Comparison of ENCODE assay signal across 18 cellular contexts in genomic region chr19:16358456-16358855, GRCh38.
"Had no signal": no experiment of that assay in that cellular context is flagged by ENCODE, and none has a peak within 500 bp of the region (broad histone marks: within the 10 kb centered on the region; RNA-seq: fewer than 3 reads in every experiment).

No MANE protein-coding gene starts in this region.

- H3K4me1 ChIP-seq: adrenal gland had no signal

- ATAC-seq: activated naive CD4-positive, alpha-beta T cell treated with anti-CD3 and anti-CD28 coated beads, Interleukin-2, amount 50 U/mL, for 72 hours; activated T-cell treated with anti-CD3 and anti-CD28 coated beads, Interleukin-2, amount 50 U/mL, for 4 hours; esophagus mucosa; gastroesophageal sphincter had no signal

- H3K36me3 ChIP-seq: adrenal gland, thoracic aorta, upper lobe of left lung had no signal

- H3K27me3 ChIP-seq: adrenal gland, gastroesophageal sphincter, spleen, upper lobe of left lung had no signal

- DNase-seq: activated CD4-positive, alpha-beta T cell treated with anti-CD3 and anti-CD28 coated beads for 4 hours; activated CD8-positive, alpha-beta memory T cell treated with anti-CD3 and anti-CD28 coated beads, Interleukin-2, amount 50 U/mL, for 4 hours; activated T-cell treated with anti-CD3 and anti-CD28 coated beads, Interleukin-2, amount 50 U/mL, for 4 hours; adrenal gland; effector CD4-positive, alpha-beta T cell; immature natural killer cell; kidney glomerular epithelial cell; mesendoderm; spleen; stimulated activated CD4-positive, alpha-beta T cell treated with anti-CD3 and anti-CD28 coated beads, Interleukin-4, amount 100 ng/mL, for 4 hours; upper lobe of left lung; WERI-Rb-1 had no signal

- H3K4me3 ChIP-seq: adrenal gland, gastroesophageal sphincter, spleen, thoracic aorta, upper lobe of left lung had no signal

- H3K27ac ChIP-seq: adrenal gland, gastroesophageal sphincter, thoracic aorta, WERI-Rb-1 had no signal

- H3K9me3 ChIP-seq: adrenal gland, gastroesophageal sphincter, spleen, thoracic aorta, upper lobe of left lung had no signal

- FAIRE-seq: astrocyte, bronchial epithelial cell had no signal
